ENCODE assay signal across 25 cellular contexts in genomic region chr18:23314672-23315071, GRCh38.
"Had no signal": no experiment of that assay in that cellular context is flagged by ENCODE, and none has a peak within 500 bp of the region (broad histone marks: within the 10 kb centered on the region; RNA-seq: fewer than 3 reads in every experiment).

No MANE protein-coding gene starts in this region.

- H3K9me3 Mint-ChIP-seq: activated CD8-positive, alpha-beta T cell treated with anti-CD3 and anti-CD28 coated beads for 36 hours; activated T-cell treated with anti-CD3 and anti-CD28 coated beads, Interleukin-2, amount 50 U/mL, for 24 hours; activated T-helper 1 cell treated with anti-CD3 and anti-CD28 coated beads, Interleukin-12 subunit alpha, Interleukin-12 subunit beta, Interleukin-2, Interleukin-4 antibody, amounts not matched to agents 30 ng/mL and 10 ng/mL and 1 ng/mL, durations not matched to agents 14 hours and 24 hours and 36 hours had no signal

- H3K27ac Mint-ChIP-seq: activated CD8-positive, alpha-beta T cell treated with anti-CD3 and anti-CD28 coated beads for 36 hours; activated naive CD8-positive, alpha-beta T cell; activated T-cell treated with anti-CD3 and anti-CD28 coated beads, Interleukin-2, amount 50 U/mL, for 24 hours; activated T-helper 1 cell treated with anti-CD3 and anti-CD28 coated beads, Interleukin-12 subunit alpha, Interleukin-12 subunit beta, Interleukin-2, Interleukin-4 antibody, amounts not matched to agents 30 ng/mL and 10 ng/mL and 1 ng/mL, durations not matched to agents 14 hours and 24 hours and 36 hours had no signal

- H3K27me3 ChIP-seq: MG63, Peyer's patch, SJCRH30 had no signal

- H3K27me3 Mint-ChIP-seq: activated CD8-positive, alpha-beta T cell treated with anti-CD3 and anti-CD28 coated beads for 36 hours; activated naive CD8-positive, alpha-beta T cell; activated T-cell treated with anti-CD3 and anti-CD28 coated beads, Interleukin-2, amount 50 U/mL, for 24 hours had no signal

- H3K36me3 ChIP-seq: MG63, Peyer's patch, SJCRH30, WERI-Rb-1 had no signal

- H3K27ac ChIP-seq: KMS-11, Peyer's patch, SJCRH30, WERI-Rb-1 had no signal

- DNase-seq: activated CD4-positive, alpha-beta T cell treated with anti-CD3 and anti-CD28 coated beads for 4 hours; activated CD8-positive, alpha-beta T cell treated with anti-CD3 and anti-CD28 coated beads for 36 hours; activated effector memory CD4-positive, alpha-beta T cell treated with anti-CD3 and anti-CD28 coated beads, Interleukin-2, amount 50 U/mL, for 16 hours; activated naive CD4-positive, alpha-beta T cell treated with Interleukin-2 at 50 U/mL for 16 hours; activated T-cell treated with anti-CD3 and anti-CD28 coated beads, Interleukin-2, amount 50 U/mL, for 24 hours; amygdala; MG63; MV-4-11; NCI-H1092 treated with DMSO at 0.1 percent for 48 hours; NCI-H1436 treated with DMSO at 0.1 percent for 48 hours; NCI-H187; NCI-H2081; NCI-H510A treated with DMSO at 0.1 percent for 48 hours; NCI-H69; NK-92 treated with Interleukin-12 subunit alpha and Interleukin-12 subunit beta, amount 100 ng/mL, for 24 hours; Peyer's patch; Right ventricle myocardium superior; SJCRH30; SK-N-SH; T-helper 1 cell; WERI-Rb-1 had no signal

- H3K9me2 ChIP-seq: SK-N-SH had no signal

- H3K4me2 ChIP-seq: KMS-11, SK-N-SH had no signal

- H3K4me3 ChIP-seq: MG63, Peyer's patch, SJCRH30 had no signal

- H3K9ac ChIP-seq: KMS-11, SK-N-SH had no signal

- H3K9me3 ChIP-seq: MG63, Peyer's patch, SJCRH30, SK-N-SH had no signal

- H3K4me1 ChIP-seq: Peyer's patch had no signal

- H3K4me3 Mint-ChIP-seq: activated CD8-positive, alpha-beta T cell treated with anti-CD3 and anti-CD28 coated beads for 36 hours; activated naive CD8-positive, alpha-beta T cell; activated T-cell treated with anti-CD3 and anti-CD28 coated beads, Interleukin-2, amount 50 U/mL, for 24 hours; activated T-helper 1 cell treated with anti-CD3 and anti-CD28 coated beads, Interleukin-12 subunit alpha, Interleukin-12 subunit beta, Interleukin-2, Interleukin-4 antibody, amounts not matched to agents 30 ng/mL and 10 ng/mL and 1 ng/mL, durations not matched to agents 14 hours and 24 hours and 36 hours had no signal

- ATAC-seq: activated CD4-positive, CD25-positive, alpha-beta regulatory T cell treated with anti-CD3 and anti-CD28 coated beads, Interleukin-2, amount 50 U/mL, for 24 hours; activated CD8-positive, alpha-beta T cell treated with anti-CD3 and anti-CD28 coated beads for 36 hours had no signal
